ENCODE assay signal across 26 cellular contexts in genomic region chr17:49093131-49093530, GRCh38. TPM values are rescaled to one million over a fixed set of nuclear protein-coding genes. Genes with fewer than 3 reads are reported as not detected.
"Had no signal": no experiment of that assay in that cellular context is flagged by ENCODE, and none has a peak within 500 bp of the region (broad histone marks: within the 10 kb centered on the region; RNA-seq: fewer than 3 reads in every experiment).

No MANE protein-coding gene starts in this region.

- H3K9me3 ChIP-seq: left lung, prostate gland, upper lobe of right lung had no signal

- H3K9me3 Mint-ChIP-seq: activated naive CD4-positive, alpha-beta T cell treated with anti-CD3 and anti-CD28 coated beads, Interleukin-2, amount 10 ng/mL, durations not matched to agents 7 days and 5 days; neural crest cell; stimulated activated naive CD8-positive, alpha-beta T cell treated with anti-CD3 and anti-CD28 coated beads, Interleukin-15, Interleukin-2, amounts not matched to agents 100 ng/mL and 50 ng/mL, for 24 hours had no signal

- FAIRE-seq: bronchial epithelial cell, frontal cortex, keratinocyte had no signal

- ATAC-seq: left lung, right cardiac atrium, upper lobe of right lung had no signal

- H3K36me3 ChIP-seq: left lung, prostate gland, upper lobe of right lung, WERI-Rb-1 had no signal

- H3K27ac ChIP-seq: left lung, prostate gland, skin epidermis, upper lobe of right lung, WERI-Rb-1 had no signal

- H3K4me3 ChIP-seq: left lung, prostate gland, skin epidermis, upper lobe of right lung had no signal

- H3K27me3 ChIP-seq: upper lobe of right lung had no signal

- H3K36me3 Mint-ChIP-seq: activated naive CD4-positive, alpha-beta T cell treated with anti-CD3 and anti-CD28 coated beads, Interleukin-2, amount 10 ng/mL, durations not matched to agents 7 days and 5 days had no signal

- H3K4me1 Mint-ChIP-seq: activated naive CD4-positive, alpha-beta T cell treated with anti-CD3 and anti-CD28 coated beads, Interleukin-2, amount 10 ng/mL, durations not matched to agents 7 days and 5 days; naive B cell; neural crest cell had no signal

- H3K4me1 ChIP-seq: left lung, prostate gland, upper lobe of right lung had no signal

- H3K27ac Mint-ChIP-seq: activated naive CD4-positive, alpha-beta T cell treated with anti-CD3 and anti-CD28 coated beads, Interleukin-2, amount 10 ng/mL, durations not matched to agents 7 days and 5 days; stimulated activated naive CD8-positive, alpha-beta T cell treated with anti-CD3 and anti-CD28 coated beads, Interleukin-15, Interleukin-2, amounts not matched to agents 100 ng/mL and 50 ng/mL, for 24 hours had no signal

- DNase-seq: activated CD4-positive, alpha-beta T cell treated with anti-CD3 and anti-CD28 coated beads for 1 hour; activated CD8-positive, alpha-beta memory T cell treated with anti-CD3 and anti-CD28 coated beads for 24 hours; activated CD8-positive, alpha-beta memory T cell treated with anti-CD3 and anti-CD28 coated beads, Interleukin-2, amount 50 U/mL, for 48 hours; activated effector memory CD4-positive, alpha-beta T cell treated with Interleukin-2 at 50 U/mL for 16 hours; activated naive CD4-positive, alpha-beta T cell treated with anti-CD3 and anti-CD28 coated beads, Interleukin-2, amount 10 ng/mL, durations not matched to agents 7 days and 5 days; activated T-cell treated with anti-CD3 and anti-CD28 coated beads, Interleukin-2, amount 50 U/mL, for 48 hours; aorta; cerebellar nuclear complex; cortex of kidney; hypothalamus; left lung; naive B cell; right cardiac atrium; stimulated activated CD4-positive, alpha-beta T cell treated with anti-CD3 and anti-CD28 coated beads, Interleukin-15, amount 100 ng/mL, for 24 hours; stimulated activated CD4-positive, alpha-beta T cell treated with anti-CD3 and anti-CD28 coated beads, Interleukin-2, amount 100 ng/mL, for 48 hours; T-helper 2 cell; upper lobe of right lung; WERI-Rb-1 had no signal

- H3K4me3 Mint-ChIP-seq: activated naive CD4-positive, alpha-beta T cell treated with anti-CD3 and anti-CD28 coated beads, Interleukin-2, amount 10 ng/mL, durations not matched to agents 7 days and 5 days; naive B cell; neural crest cell; stimulated activated naive CD8-positive, alpha-beta T cell treated with anti-CD3 and anti-CD28 coated beads, Interleukin-15, Interleukin-2, amounts not matched to agents 100 ng/mL and 50 ng/mL, for 24 hours had no signal

RNA-seq across cellular contexts. Expression of gene B4GALNT2, which starts 39.4 kb away (rescaled TPM):
- total RNA-seq: frontal cortex, neural crest cell, prostate gland, temporal lobe had no signal
- polyA plus RNA-seq: aorta, right cardiac atrium had no signal
